In the genomic region with DNA sequence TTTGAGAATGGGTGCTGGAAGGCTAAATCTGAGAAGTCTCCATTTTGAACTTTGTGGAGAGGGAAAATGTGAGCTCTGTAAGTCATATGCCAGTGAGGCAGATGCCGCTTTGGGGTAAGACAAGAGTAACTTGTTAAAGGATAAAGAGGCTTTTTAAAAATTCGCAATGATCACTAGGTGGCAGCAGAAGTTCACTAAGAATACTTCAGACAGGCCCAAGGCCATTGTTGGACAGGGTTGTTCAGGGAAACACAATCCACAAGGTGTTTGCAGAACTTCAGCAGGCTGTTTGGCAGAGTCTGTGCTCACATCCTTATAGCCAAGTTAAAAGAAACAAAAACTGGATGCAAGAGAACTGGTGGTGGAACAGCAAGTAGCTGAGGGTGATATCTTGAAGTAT, we compare ENCODE assay signal across 9 cellular contexts. TPM values are rescaled to one million over a fixed set of nuclear protein-coding genes. Genes with fewer than 3 reads are reported as not detected.
DNase-seq lines count a peak whose midpoint lies in the region; ATAC-seq, FAIRE-seq and TF ChIP-seq lines count a peak whose summit lies in the region.
"Had no signal": no experiment of that assay in that cellular context is flagged by ENCODE, and none has a peak within 500 bp of the region (broad histone marks: within the 10 kb centered on the region; RNA-seq: fewer than 3 reads in every experiment).

No MANE protein-coding gene starts in this region.

- H3K4me3 Mint-ChIP-seq in Calu3 (ENCODE audit: low read depth, unreplicated experiment): no peak overlapping the region
- H3K4me3 Mint-ChIP-seq: T-helper 1 cell treated with Interleukin-12 subunit alpha and Interleukin-12 subunit beta and Interleukin-4 antibody, amounts not matched to agents 30 μg/mL and 1 μg/mL, for 36 hours had no signal

- intact Hi-C loops in Calu3 (cut with micrococcal nuclease; ENCODE audit: unreplicated experiment): loop anchor here (2.0 to 10.0 kb wide), 2 partner anchors 120 to 216 kb away; no protein-coding TSS in a partner anchor

- no peaks in the 10 kb centered on the region for H3K9me3 Mint-ChIP-seq in Calu3 (ENCODE audit: low read depth, unreplicated experiment)
- H3K9me3 Mint-ChIP-seq: T-helper 1 cell treated with Interleukin-12 subunit alpha and Interleukin-12 subunit beta and Interleukin-4 antibody, amounts not matched to agents 30 μg/mL and 1 μg/mL, for 36 hours had no signal

- CTCF ChIA-PET in Calu3 (lab: Charles Lee): no interaction called here

- H3K27ac Mint-ChIP-seq in Calu3 (ENCODE audit: unreplicated experiment): no peak overlapping the region
- H3K27ac Mint-ChIP-seq: T-helper 1 cell treated with Interleukin-12 subunit alpha and Interleukin-12 subunit beta and Interleukin-4 antibody, amounts not matched to agents 30 μg/mL and 1 μg/mL, for 36 hours had no signal

- FAIRE-seq in TTC549 (lab: Jason Lieb, UNC): peak; percentile 3

- H3K27me3 Mint-ChIP-seq in Calu3 (ENCODE audit: unreplicated experiment): no peaks in the 10 kb centered on the region

- BruUV-seq in Calu3 (replicated peaks; lab: Mats Ljungman, UMichigan): no TSS peak

- TF ChIP-seq CTCF in Calu3 (IDR thresholded peaks at IDR 0.05; ENCODE audit: unreplicated experiment) (peak; percentile 36), fibroblast of villous mesenchyme (IDR thresholded peaks at IDR 0.05; ENCODE audit: insufficient read depth, low read depth, low read length) (peak; percentile 51)

- no peaks in the 10 kb centered on the region for H3K4me1 Mint-ChIP-seq in Calu3 (ENCODE audit: low read depth, unreplicated experiment)

- H3K4me3 ChIP-seq in fibroblast of villous mesenchyme (ENCODE audit: low read depth, low read length): no peak overlapping the region

- peak; percentile 69 for ATAC-seq in GM19351 (IDR thresholded peaks at IDR 0.05; ENCODE audit: unreplicated experiment)
- no peak for ATAC-seq in GM21515 (IDR thresholded peaks at IDR 0.05; ENCODE audit: unreplicated experiment)
- ATAC-seq in HG02759 (IDR thresholded peaks at IDR 0.05; ENCODE audit: unreplicated experiment): no peak

- no peaks in the 10 kb centered on the region for H3K36me3 Mint-ChIP-seq in Calu3 (ENCODE audit: insufficient read depth, unreplicated experiment)

- DNase-seq in Calu3 (peak; percentile 37), NCI-H187 treated with DMSO at 0.1 percent for 48 hours (lab: John Stamatoyannopoulos, UW) (peak; percentile 8), fibroblast of villous mesenchyme (ENCODE audit: low read depth) (peak; percentile 70), non-pigmented ciliary epithelial cell (ENCODE audit: low read depth) (peak; percentile 19)

RNA-seq across cellular contexts. Expression of a gene that starts 13.7 kb away (rescaled TPM):
- 34.4 and 41.5 TPM in 2 replicates for total RNA-seq in Calu3 (2022)
- total RNA-seq in fibroblast of villous mesenchyme: 7.1 and 9.9 TPM in 2 replicates

RNA-seq across cellular contexts. Expression of a gene that starts 33.6 kb away (rescaled TPM):
- total RNA-seq in Calu3 (2022): not detected in 2 replicates
- total RNA-seq in fibroblast of villous mesenchyme: not detected in 2 replicates

RNA-seq across cellular contexts. Expression of a gene that starts 35.2 kb away (rescaled TPM):
- total RNA-seq in Calu3 (2022): 0.97 and 1.6 TPM in 2 replicates
- total RNA-seq in fibroblast of villous mesenchyme: under 0.01 TPM in 1 of 2 replicates, not detected in the other

Comparison
In these comparisons a context has a peak if more than half of its experiments do, and no peak if none do; other contexts are left out.
1. DNase-seq: peak in every context shown above with its lines; median percentile 70 in fibroblast of villous mesenchyme; 37 in Calu3; 19 in non-pigmented ciliary epithelial cell; 8 in NCI-H187 treated with DMSO at 0.1 percent for 48 hours.